1 cellular context compared by ENCODE assay signal in the genomic region with DNA sequence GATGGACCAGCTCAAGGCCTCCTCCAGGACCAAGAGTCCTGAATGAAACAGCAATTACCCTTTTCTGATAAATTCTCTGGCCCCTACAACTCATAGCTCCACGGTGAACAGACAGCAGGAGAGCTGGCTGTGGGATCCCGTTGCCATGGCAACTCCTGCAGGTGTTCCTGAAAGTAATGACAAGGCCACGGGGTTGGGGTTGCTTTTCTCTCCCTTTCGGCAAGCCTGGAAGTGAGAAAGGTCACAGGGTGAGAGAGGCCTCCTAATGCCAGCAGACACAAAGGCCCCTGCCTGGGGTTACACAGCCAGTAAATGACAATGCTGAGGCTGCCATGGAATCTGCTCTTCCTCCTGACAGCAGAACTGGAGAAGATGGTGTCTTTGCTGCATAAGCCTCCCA.
A peak's percentile ranks its signal among the peaks of the same experiment; 100 is the strongest.
TF ChIP-seq lines count a peak whose summit lies in the region.

No MANE protein-coding gene starts in this region.

TF ChIP-seq in HepG2, 621 proteins besides CTCF, POLR2A, EP300 and RAD21 (continued from another document):
- TF ChIP-seq, protein P1, sequence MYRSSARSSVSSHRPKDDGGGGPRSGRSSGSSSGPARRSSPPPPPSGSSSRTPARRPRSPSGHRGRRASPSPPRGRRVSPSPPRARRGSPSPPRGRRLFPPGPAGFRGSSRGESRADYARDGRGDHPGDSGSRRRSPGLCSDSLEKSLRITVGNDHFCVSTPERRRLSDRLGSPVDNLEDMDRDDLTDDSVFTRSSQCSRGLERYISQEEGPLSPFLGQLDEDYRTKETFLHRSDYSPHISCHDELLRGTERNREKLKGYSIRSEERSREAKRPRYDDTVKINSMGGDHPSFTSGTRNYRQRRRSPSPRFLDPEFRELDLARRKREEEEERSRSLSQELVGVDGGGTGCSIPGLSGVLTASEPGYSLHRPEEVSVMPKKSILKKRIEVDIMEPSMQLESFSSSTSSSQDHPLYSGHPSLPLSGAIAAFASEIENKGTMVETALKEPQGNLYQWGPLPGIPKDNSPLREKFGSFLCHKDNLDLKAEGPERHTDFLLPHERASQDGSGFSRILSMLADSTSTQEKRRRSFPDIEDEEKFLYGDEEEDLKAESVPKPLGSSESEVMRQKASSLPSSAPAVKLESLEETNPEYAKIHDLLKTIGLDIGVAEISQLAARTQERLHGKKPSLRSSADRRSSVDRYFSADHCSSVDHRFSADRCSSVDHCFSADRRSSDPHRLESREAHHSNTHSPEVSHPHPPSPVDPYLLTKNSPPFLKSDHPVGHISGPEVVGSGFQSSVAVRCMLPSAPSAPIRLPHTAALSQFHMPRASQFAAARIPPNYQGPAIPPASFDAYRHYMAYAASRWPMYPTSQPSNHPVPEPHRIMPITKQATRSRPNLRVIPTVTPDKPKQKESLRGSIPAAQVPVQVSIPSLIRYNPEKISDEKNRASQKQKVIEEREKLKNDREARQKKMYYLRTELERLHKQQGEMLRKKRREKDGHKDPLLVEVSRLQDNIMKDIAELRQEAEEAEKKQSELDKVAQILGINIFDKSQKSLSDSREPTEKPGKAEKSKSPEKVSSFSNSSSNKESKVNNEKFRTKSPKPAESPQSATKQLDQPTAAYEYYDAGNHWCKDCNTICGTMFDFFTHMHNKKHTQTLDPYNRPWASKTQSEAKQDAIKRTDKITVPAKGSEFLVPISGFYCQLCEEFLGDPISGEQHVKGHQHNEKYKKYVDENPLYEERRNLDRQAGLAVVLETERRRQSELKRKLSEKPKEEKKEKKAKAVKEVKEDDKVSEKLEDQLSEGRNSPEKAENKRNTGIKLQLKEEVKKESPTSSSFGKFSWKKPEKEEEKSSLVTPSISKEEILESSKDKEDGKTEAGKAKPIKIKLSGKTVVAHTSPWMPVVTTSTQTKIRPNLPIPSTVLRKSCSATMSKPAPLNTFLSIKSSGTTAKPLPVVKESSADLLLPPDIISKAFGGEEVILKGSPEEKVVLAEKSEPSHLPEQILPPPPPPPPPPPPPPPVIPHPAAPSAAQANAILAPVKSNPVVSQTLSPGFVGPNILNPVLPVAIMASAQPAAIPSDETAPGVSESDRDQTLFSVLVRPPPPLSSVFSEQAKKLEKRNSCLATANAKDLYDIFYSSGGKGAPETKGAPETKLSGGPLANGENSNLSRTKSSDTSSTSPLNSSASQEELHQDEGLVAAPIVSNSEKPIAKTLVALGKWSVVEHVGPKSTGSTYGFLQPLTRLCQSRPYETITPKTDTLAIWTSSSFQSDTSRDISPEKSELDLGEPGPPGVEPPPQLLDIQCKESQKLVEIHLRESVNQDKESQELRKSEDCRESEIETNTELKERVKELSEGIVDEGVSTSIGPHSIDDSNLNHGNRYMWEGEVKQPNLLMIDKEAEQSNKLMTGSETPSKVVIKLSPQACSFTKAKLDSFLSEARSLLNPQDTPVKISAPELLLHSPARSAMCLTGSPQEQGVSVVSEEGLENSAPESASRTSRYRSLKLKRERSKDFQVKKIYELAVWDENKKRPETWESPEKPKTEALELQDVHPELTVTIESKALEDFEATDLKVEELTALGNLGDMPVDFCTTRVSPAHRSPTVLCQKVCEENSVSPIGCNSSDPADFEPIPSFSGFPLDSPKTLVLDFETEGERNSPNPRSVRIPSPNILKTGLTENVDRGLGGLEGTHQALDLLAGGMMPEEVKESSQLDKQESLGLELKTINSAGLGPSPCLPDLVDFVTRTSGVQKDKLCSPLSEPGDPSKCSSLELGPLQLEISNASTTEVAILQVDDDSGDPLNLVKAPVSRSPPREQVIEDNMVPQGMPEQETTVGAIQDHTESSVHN (CRISPR knock-in tag; IDR thresholded peaks at IDR 0.05), result no peak
- TF ChIP-seq ZNF264 (CRISPR knock-in tag; IDR thresholded peaks at IDR 0.05) (no peak), ZNF782 (CRISPR knock-in tag; IDR thresholded peaks at IDR 0.05; ENCODE audit: borderline replicate concordance) (no peak), RARA (CRISPR knock-in tag; IDR thresholded peaks at IDR 0.05) (peak; percentile 34; the same call in 1 of the 2 replicates), RFX5 (IDR thresholded peaks at IDR 0.05; ENCODE audit: low read depth, low read length) (peak; percentile 61; the same call in 1 of the 2 replicates), ZFAT (CRISPR knock-in tag; conservative IDR thresholded peaks at IDR 0.05) (no peak), RFX1 (IDR thresholded peaks at IDR 0.05) (peak; percentile 67), KDM1A (CRISPR knock-in tag; IDR thresholded peaks at IDR 0.05) (no peak), ONECUT2 (CRISPR knock-in tag; IDR thresholded peaks at IDR 0.05) (no peak), BCL6 (CRISPR knock-in tag; IDR thresholded peaks at IDR 0.05) (peak; percentile 75), SSRP1 (CRISPR knock-in tag; IDR thresholded peaks at IDR 0.05) (no peak), NFE2L2 (IDR thresholded peaks at IDR 0.05; ENCODE audit: low read length) (no peak), MAZ (IDR thresholded peaks at IDR 0.05; ENCODE audit: borderline replicate concordance, low read depth, low read length) (no peak), MAZ (CRISPR knock-in tag; IDR thresholded peaks at IDR 0.05; ENCODE audit: low read depth) (no peak), ZNF20 (CRISPR knock-in tag; IDR thresholded peaks at IDR 0.05) (no peak), KDM4B (CRISPR knock-in tag; IDR thresholded peaks at IDR 0.05) (no peak), ZNF549 (CRISPR knock-in tag; IDR thresholded peaks at IDR 0.05) (no peak), ZKSCAN5 (CRISPR knock-in tag; IDR thresholded peaks at IDR 0.05) (no peak), SOX13 (IDR thresholded peaks at IDR 0.05) (no peak), SOX13 (CRISPR knock-in tag; conservative IDR thresholded peaks at IDR 0.05 in 1 of 2, IDR thresholded peaks at IDR 0.05 in 1 of 2) (peak in 1 of 2 experiments; percentile 52; a peak in 1 of 4 replicates), TBX2 (CRISPR knock-in tag; IDR thresholded peaks at IDR 0.05; ENCODE audit: borderline replicate concordance) (0 out of 2 replicates have a peak, but pooled peaks have one; percentile 23)
- TF ChIP-seq, protein P2, sequence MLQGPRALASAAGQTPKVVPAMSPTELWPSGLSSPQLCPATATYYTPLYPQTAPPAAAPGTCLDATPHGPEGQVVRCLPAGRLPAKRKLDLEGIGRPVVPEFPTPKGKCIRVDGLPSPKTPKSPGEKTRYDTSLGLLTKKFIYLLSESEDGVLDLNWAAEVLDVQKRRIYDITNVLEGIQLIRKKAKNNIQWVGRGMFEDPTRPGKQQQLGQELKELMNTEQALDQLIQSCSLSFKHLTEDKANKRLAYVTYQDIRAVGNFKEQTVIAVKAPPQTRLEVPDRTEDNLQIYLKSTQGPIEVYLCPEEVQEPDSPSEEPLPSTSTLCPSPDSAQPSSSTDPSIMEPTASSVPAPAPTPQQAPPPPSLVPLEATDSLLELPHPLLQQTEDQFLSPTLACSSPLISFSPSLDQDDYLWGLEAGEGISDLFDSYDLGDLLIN (CRISPR knock-in tag; IDR thresholded peaks at IDR 0.05; ENCODE audit: borderline replicate concordance), result no peak
- TF ChIP-seq, protein P3, sequence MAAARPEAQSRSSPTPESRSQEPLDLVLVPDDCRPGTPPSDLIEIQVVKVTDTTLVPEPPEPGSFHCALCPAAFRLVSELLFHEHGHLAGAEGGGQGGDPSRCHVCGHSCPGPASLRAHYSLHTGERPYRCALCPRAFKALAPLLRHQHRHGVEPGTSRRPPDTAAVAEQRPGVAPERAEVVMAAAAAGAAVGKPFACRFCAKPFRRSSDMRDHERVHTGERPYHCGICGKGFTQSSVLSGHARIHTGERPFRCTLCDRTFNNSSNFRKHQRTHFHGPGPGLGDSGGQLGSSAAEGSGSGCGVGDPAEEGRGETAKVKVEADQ (CRISPR knock-in tag; IDR thresholded peaks at IDR 0.05; ENCODE audit: borderline replicate concordance), result no peak
